In the genomic region with DNA sequence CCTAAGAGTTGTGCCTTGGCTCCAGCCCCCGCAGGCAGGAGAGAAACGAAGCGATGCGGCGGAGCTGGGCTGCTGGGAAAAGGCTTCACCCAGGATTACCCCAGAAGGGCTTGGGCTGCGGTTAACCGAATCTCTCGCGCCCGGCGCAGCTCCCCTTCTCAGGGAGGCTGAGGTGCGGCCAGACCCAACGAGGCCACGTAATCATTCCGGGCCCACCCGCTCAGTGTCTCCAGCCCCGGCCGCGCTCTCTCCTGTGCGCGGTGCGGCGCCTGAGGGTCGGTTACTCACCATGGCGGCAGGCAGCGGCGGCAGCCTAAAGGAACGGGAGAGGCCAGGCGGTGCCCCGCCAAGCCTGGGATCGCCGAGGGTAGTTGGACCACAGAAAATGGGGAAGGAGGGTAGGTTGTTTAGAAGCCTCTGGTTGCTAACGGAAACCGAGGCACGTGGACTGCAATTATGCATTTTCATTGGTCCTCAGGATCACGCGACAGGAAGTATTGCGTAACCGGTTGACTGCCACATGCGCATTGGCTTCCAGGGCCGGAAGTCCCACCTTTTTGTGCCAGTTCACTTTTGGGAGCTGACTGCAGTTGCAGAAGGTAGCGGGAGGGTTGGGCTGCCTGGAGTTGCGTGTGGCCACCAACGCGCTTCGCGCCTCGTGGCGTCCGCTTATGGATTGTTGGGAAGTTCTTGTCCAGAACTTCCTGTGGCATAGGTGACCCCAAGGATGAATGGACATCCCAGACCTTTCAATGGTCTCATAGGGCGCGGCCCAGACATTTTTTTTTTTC, we compare ENCODE assay signal across 2 cellular contexts.
TF ChIP-seq lines count a peak whose summit lies in the region.

A gene with protein sequence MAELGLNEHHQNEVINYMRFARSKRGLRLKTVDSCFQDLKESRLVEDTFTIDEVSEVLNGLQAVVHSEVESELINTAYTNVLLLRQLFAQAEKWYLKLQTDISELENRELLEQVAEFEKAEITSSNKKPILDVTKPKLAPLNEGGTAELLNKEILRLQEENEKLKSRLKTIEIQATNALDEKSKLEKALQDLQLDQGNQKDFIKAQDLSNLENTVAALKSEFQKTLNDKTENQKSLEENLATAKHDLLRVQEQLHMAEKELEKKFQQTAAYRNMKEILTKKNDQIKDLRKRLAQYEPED (minus strand): TSS at position 419 of the 791 bp plus-strand sequence. CDS start 128 bp downstream, at position 291.

TF ChIP-seq in HEK293, 187 proteins besides CTCF, POLR2A, EP300 and RAD21 (continued from another document and continues in another):
- TF ChIP-seq, protein P1, sequence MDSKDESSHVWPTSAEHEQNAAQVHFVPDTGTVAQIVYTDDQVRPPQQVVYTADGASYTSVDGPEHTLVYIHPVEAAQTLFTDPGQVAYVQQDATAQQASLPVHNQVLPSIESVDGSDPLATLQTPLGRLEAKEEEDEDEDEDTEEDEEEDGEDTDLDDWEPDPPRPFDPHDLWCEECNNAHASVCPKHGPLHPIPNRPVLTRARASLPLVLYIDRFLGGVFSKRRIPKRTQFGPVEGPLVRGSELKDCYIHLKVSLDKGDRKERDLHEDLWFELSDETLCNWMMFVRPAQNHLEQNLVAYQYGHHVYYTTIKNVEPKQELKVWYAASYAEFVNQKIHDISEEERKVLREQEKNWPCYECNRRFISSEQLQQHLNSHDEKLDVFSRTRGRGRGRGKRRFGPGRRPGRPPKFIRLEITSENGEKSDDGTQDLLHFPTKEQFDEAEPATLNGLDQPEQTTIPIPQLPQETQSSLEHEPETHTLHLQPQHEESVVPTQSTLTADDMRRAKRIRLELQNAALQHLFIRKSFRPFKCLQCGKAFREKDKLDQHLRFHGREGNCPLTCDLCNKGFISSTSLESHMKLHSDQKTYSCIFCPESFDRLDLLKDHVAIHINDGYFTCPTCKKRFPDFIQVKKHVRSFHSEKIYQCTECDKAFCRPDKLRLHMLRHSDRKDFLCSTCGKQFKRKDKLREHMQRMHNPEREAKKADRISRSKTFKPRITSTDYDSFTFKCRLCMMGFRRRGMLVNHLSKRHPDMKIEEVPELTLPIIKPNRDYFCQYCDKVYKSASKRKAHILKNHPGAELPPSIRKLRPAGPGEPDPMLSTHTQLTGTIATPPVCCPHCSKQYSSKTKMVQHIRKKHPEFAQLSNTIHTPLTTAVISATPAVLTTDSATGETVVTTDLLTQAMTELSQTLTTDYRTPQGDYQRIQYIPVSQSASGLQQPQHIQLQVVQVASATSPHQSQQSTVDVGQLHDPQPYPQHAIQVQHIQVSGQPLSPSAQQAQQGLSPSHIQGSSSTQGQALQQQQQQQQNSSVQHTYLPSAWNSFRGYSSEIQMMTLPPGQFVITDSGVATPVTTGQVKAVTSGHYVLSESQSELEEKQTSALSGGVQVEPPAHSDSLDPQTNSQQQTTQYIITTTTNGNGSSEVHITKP (tag by site-specific recombination; IDR thresholded peaks at IDR 0.05): peak; percentile 55
- TF ChIP-seq KLF8 (tag by site-specific recombination; IDR thresholded peaks at IDR 0.05) (peak; percentile 54; the same call in 1 of the 2 replicates), ZNF335 (tag by site-specific recombination; conservative IDR thresholded peaks at IDR 0.05) (peak; percentile 83), SETDB1 (IDR thresholded peaks at IDR 0.05; ENCODE audit: insufficient read length, low read length) (peak; percentile 84), ZNF777 (tag by site-specific recombination; IDR thresholded peaks at IDR 0.05; ENCODE audit: borderline replicate concordance) (no peak), PRDM1 (tag by site-specific recombination; IDR thresholded peaks at IDR 0.05) (no peak), ZSCAN30 (tag by site-specific recombination; IDR thresholded peaks at IDR 0.05) (0 out of 2 replicates have a peak, but pooled peaks have one; percentile 38), ZNF596 (tag by site-specific recombination; IDR thresholded peaks at IDR 0.05) (no peak), ZNF776 (tag by site-specific recombination; IDR thresholded peaks at IDR 0.05; ENCODE audit: borderline replicate concordance) (no peak)
- TF ChIP-seq, protein P2, sequence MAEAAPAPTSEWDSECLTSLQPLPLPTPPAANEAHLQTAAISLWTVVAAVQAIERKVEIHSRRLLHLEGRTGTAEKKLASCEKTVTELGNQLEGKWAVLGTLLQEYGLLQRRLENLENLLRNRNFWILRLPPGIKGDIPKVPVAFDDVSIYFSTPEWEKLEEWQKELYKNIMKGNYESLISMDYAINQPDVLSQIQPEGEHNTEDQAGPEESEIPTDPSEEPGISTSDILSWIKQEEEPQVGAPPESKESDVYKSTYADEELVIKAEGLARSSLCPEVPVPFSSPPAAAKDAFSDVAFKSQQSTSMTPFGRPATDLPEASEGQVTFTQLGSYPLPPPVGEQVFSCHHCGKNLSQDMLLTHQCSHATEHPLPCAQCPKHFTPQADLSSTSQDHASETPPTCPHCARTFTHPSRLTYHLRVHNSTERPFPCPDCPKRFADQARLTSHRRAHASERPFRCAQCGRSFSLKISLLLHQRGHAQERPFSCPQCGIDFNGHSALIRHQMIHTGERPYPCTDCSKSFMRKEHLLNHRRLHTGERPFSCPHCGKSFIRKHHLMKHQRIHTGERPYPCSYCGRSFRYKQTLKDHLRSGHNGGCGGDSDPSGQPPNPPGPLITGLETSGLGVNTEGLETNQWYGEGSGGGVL (tag by site-specific recombination; IDR thresholded peaks at IDR 0.05): no peak
- TF ChIP-seq, protein P3, sequence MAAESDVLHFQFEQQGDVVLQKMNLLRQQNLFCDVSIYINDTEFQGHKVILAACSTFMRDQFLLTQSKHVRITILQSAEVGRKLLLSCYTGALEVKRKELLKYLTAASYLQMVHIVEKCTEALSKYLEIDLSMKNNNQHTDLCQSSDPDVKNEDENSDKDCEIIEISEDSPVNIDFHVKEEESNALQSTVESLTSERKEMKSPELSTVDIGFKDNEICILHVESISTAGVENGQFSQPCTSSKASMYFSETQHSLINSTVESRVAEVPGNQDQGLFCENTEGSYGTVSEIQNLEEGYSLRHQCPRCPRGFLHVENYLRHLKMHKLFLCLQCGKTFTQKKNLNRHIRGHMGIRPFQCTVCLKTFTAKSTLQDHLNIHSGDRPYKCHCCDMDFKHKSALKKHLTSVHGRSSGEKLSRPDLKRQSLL (tag by site-specific recombination; IDR thresholded peaks at IDR 0.05): no peak
- TF ChIP-seq, protein P4, sequence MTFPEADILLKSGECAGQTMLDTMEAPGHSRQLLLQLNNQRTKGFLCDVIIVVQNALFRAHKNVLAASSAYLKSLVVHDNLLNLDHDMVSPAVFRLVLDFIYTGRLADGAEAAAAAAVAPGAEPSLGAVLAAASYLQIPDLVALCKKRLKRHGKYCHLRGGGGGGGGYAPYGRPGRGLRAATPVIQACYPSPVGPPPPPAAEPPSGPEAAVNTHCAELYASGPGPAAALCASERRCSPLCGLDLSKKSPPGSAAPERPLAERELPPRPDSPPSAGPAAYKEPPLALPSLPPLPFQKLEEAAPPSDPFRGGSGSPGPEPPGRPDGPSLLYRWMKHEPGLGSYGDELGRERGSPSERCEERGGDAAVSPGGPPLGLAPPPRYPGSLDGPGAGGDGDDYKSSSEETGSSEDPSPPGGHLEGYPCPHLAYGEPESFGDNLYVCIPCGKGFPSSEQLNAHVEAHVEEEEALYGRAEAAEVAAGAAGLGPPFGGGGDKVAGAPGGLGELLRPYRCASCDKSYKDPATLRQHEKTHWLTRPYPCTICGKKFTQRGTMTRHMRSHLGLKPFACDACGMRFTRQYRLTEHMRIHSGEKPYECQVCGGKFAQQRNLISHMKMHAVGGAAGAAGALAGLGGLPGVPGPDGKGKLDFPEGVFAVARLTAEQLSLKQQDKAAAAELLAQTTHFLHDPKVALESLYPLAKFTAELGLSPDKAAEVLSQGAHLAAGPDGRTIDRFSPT (tag by site-specific recombination; IDR thresholded peaks at IDR 0.05): no peak; the same call in 1 of the 2 replicates

TF ChIP-seq in SK-N-SH, 30 proteins besides CTCF, POLR2A, EP300 and RAD21 (continued from another document):
- TF ChIP-seq, protein P5, sequence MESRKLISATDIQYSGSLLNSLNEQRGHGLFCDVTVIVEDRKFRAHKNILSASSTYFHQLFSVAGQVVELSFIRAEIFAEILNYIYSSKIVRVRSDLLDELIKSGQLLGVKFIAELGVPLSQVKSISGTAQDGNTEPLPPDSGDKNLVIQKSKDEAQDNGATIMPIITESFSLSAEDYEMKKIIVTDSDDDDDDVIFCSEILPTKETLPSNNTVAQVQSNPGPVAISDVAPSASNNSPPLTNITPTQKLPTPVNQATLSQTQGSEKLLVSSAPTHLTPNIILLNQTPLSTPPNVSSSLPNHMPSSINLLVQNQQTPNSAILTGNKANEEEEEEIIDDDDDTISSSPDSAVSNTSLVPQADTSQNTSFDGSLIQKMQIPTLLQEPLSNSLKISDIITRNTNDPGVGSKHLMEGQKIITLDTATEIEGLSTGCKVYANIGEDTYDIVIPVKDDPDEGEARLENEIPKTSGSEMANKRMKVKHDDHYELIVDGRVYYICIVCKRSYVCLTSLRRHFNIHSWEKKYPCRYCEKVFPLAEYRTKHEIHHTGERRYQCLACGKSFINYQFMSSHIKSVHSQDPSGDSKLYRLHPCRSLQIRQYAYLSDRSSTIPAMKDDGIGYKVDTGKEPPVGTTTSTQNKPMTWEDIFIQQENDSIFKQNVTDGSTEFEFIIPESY (IDR thresholded peaks at IDR 0.05; ENCODE audit: borderline replicate concordance, low read depth): no peak
- TF ChIP-seq SIN3A (IDR thresholded peaks at IDR 0.05; ENCODE audit: borderline replicate concordance, low read depth, low read length): peak; percentile 97
- TF ChIP-seq, protein P6, sequence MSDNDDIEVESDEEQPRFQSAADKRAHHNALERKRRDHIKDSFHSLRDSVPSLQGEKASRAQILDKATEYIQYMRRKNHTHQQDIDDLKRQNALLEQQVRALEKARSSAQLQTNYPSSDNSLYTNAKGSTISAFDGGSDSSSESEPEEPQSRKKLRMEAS (IDR thresholded peaks at IDR 0.05; ENCODE audit: low read depth): peak; percentile 96
TF ChIP-seq in SK-N-SH: peak in this region for 14.
